In genomic region chr3:69096299-69096698, GRCh38 we compare ENCODE assay signal across 1 cellular context.
TF ChIP-seq lines count a peak whose summit lies in the region.

No MANE protein-coding gene starts in this region.

TF ChIP-seq in GM23338, 12 proteins besides CTCF, POLR2A, EP300 and RAD21 (continued from another document):
- TF ChIP-seq, protein P1, sequence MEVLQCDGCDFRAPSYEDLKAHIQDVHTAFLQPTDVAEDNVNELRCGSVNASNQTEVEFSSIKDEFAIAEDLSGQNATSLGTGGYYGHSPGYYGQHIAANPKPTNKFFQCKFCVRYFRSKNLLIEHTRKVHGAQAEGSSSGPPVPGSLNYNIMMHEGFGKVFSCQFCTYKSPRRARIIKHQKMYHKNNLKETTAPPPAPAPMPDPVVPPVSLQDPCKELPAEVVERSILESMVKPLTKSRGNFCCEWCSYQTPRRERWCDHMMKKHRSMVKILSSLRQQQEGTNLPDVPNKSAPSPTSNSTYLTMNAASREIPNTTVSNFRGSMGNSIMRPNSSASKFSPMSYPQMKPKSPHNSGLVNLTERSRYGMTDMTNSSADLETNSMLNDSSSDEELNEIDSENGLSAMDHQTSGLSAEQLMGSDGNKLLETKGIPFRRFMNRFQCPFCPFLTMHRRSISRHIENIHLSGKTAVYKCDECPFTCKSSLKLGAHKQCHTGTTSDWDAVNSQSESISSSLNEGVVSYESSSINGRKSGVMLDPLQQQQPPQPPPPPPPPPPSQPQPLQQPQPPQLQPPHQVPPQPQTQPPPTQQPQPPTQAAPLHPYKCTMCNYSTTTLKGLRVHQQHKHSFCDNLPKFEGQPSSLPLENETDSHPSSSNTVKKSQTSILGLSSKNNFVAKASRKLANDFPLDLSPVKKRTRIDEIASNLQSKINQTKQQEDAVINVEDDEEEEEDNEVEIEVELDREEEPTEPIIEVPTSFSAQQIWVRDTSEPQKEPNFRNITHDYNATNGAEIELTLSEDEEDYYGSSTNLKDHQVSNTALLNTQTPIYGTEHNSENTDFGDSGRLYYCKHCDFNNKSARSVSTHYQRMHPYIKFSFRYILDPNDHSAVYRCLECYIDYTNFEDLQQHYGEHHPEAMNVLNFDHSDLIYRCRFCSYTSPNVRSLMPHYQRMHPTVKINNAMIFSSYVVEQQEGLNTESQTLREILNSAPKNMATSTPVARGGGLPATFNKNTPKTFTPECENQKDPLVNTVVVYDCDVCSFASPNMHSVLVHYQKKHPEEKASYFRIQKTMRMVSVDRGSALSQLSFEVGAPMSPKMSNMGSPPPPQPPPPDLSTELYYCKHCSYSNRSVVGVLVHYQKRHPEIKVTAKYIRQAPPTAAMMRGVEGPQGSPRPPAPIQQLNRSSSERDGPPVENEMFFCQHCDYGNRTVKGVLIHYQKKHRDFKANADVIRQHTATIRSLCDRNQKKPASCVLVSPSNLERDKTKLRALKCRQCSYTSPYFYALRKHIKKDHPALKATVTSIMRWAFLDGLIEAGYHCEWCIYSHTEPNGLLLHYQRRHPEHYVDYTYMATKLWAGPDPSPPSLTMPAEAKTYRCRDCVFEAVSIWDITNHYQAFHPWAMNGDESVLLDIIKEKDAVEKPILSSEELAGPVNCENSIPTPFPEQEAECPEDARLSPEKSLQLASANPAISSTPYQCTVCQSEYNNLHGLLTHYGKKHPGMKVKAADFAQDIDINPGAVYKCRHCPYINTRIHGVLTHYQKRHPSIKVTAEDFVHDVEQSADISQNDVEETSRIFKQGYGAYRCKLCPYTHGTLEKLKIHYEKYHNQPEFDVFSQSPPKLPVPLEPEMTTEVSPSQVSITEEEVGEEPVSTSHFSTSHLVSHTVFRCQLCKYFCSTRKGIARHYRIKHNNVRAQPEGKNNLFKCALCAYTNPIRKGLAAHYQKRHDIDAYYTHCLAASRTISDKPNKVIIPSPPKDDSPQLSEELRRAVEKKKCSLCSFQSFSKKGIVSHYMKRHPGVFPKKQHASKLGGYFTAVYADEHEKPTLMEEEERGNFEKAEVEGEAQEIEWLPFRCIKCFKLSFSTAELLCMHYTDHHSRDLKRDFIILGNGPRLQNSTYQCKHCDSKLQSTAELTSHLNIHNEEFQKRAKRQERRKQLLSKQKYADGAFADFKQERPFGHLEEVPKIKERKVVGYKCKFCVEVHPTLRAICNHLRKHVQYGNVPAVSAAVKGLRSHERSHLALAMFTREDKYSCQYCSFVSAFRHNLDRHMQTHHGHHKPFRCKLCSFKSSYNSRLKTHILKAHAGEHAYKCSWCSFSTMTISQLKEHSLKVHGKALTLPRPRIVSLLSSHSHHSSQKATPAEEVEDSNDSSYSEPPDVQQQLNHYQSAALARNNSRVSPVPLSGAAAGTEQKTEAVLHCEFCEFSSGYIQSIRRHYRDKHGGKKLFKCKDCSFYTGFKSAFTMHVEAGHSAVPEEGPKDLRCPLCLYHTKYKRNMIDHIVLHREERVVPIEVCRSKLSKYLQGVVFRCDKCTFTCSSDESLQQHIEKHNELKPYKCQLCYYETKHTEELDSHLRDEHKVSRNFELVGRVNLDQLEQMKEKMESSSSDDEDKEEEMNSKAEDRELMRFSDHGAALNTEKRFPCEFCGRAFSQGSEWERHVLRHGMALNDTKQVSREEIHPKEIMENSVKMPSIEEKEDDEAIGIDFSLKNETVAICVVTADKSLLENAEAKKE (CRISPR knock-in tag; IDR thresholded peaks at IDR 0.05): no peak
- TF ChIP-seq EZH2phosphoT487 (IDR thresholded peaks at IDR 0.05; ENCODE audit: unreplicated experiment): no peak
TF ChIP-seq in GM23338: peak in this region for 0.
